Comparison of ENCODE assay signal across 8 cellular contexts in genomic region chr17:81510798-81511549, GRCh38. TPM values are rescaled to one million over a fixed set of nuclear protein-coding genes. Genes with fewer than 3 reads are reported as not detected.
A peak's percentile ranks its signal among the peaks of the same experiment; 100 is the strongest.
DNase-seq lines count a peak whose midpoint lies in the region; ATAC-seq and TF ChIP-seq lines count a peak whose summit lies in the region.

No MANE protein-coding gene starts in this region.

- H3K9ac ChIP-seq in OCI-LY3 (ENCODE audit: low read length), result peak overlapping the region; percentile 94
- peak overlapping the region; percentile 80 for H3K9ac ChIP-seq in mammary epithelial cell (ENCODE audit: insufficient read depth, low read length)

- H3K4me3 Mint-ChIP-seq in Caco-2 (ENCODE audit: unreplicated experiment), result peak overlapping the region; percentile 92

- ATAC-seq in right lobe of liver, result no peak
- ATAC-seq in GM18870 (IDR thresholded peaks at IDR 0.05; ENCODE audit: unreplicated experiment), result no peak

- no peaks in the 10 kb centered on the region for H3K9me3 Mint-ChIP-seq in Caco-2 (ENCODE audit: unreplicated experiment)

- dilution Hi-C loops in mammary epithelial cell (cut with HindIII; ENCODE audit: low sequenced_read_pairs), result loop anchor here (5.0 to 25.0 kb wide), 5 partner anchors 56 to 499 kb away; partner anchors contain the start of genes PCYT2 and SIRT7

- in situ Hi-C loops in mammary epithelial cell (cut with MboI; ENCODE audit: low sequenced_read_pairs in 2 of 2), result loop anchor here in 1 of 2 donors (5.0 kb wide), 1 partner anchor 114 kb away; the partner anchor contains the start of gene BAHCC1

- H3K9me3 ChIP-seq in Caco-2 (no peaks in the 10 kb centered on the region), OCI-LY3 (ENCODE audit: insufficient read depth, low read length) (no peaks in the 10 kb centered on the region), mammary epithelial cell (replicated peaks; ENCODE audit: insufficient read depth, low read length) (no peaks in the 10 kb centered on the region), right lobe of liver (no peaks in the 10 kb centered on the region), suprapubic skin (no peaks in the 10 kb centered on the region)

- POLR2A ChIA-PET in Caco-2 (lab: Charles Lee), result interaction anchor here (1.0 kb wide), 1 partner anchor 8 kb away, joined by 4 read pairs; no protein-coding TSS in a partner anchor

- intact Hi-C loops in Caco-2 (cut with micrococcal nuclease; ENCODE audit: unreplicated experiment) (loop anchor here (10.0 kb wide), 1 partner anchor 116 kb away; the partner anchor contains the start of gene BAHCC1), mammary epithelial cell (cut with micrococcal nuclease) (loop anchor here (10.0 kb wide), 1 partner anchor 354 kb away; the partner anchor contains the start of gene P4HB), right lobe of liver (cut with DNase I) (no loop called here)

- TF ChIP-seq POLR2A in right lobe of liver (IDR thresholded peaks at IDR 0.05) (no peak), suprapubic skin (IDR thresholded peaks at IDR 0.05) (no peak)

- no TSS peak for BruUV-seq in Caco-2 (replicated peaks; lab: Mats Ljungman, UMichigan)
- no TSS peak for BruUV-seq in mammary epithelial cell (replicated peaks; lab: Mats Ljungman, UMichigan)

- CTCF ChIA-PET in Caco-2 (lab: Charles Lee), result no interaction called here
- CTCF ChIA-PET in mammary epithelial cell (lab: Charles Lee; ENCODE audit: low non-redundant PET), result no interaction called here

- peaks cover 39% of the 10 kb centered on the region for H3K79me2 ChIP-seq in OCI-LY3 (ENCODE audit: low read length)
- peaks cover 53% of the 10 kb centered on the region for H3K79me2 ChIP-seq in mammary epithelial cell (ENCODE audit: insufficient read depth, low read length)

- H3K36me3 Mint-ChIP-seq in Caco-2 (ENCODE audit: insufficient read depth, unreplicated experiment), result peaks cover 92% of the 10 kb centered on the region

- H3K4me2 ChIP-seq in OCI-LY3 (ENCODE audit: low read length) (peak overlapping the region; percentile 96), mammary epithelial cell (ENCODE audit: insufficient read depth, low read depth, low read length) (peak overlapping the region; percentile 87)

- H3K4me1 Mint-ChIP-seq in Caco-2 (ENCODE audit: low read depth, unreplicated experiment), result peaks cover 26% of the 10 kb centered on the region

- H3K4me3 ChIP-seq in Caco-2 (ENCODE audit: low read depth, low read length) (peak overlapping the region; percentile 72), OCI-LY3 (ENCODE audit: low read length) (peak overlapping the region; percentile 99), mammary epithelial cell (replicated peaks in 1 of 3; ENCODE audit: insufficient read depth in 1 of 3, low read depth in 2 of 3, low read length in 3 of 3) (peak overlapping the region; percentile 90 to 100 (median 93)), right lobe of liver (peak overlapping the region; percentile 91 to 95 (median 93)), suprapubic skin (peak overlapping the region; percentile 96)

- TF ChIP-seq CTCF in Caco-2 (IDR thresholded peaks at IDR 0.05; ENCODE audit: insufficient read depth in 1 of 2, low read depth in 1 of 2, low read length in 1 of 2, severe bottlenecking in 1 of 2, unreplicated experiment in 1 of 2), result no peak
- no peak for TF ChIP-seq CTCF in OCI-LY3 (IDR thresholded peaks at IDR 0.05; ENCODE audit: low read depth, low read length)
- TF ChIP-seq CTCF in mammary epithelial cell (conservative IDR thresholded peaks at IDR 0.05 in 1 of 2, IDR thresholded peaks at IDR 0.05 in 1 of 2; ENCODE audit: extremely low read depth in 1 of 2, insufficient read depth in 1 of 2, low read depth in 1 of 2, low read length in 2 of 2), result no peak
- TF ChIP-seq CTCF in right lobe of liver (IDR thresholded peaks at IDR 0.05), result no peak
- TF ChIP-seq CTCF in suprapubic skin (IDR thresholded peaks at IDR 0.05), result no peak

- H3K27me3 ChIP-seq in Caco-2 (replicated peaks; ENCODE audit: control insufficient read depth, insufficient read depth, low read length) (no peaks in the 10 kb centered on the region), OCI-LY3 (ENCODE audit: low read depth, low read length) (no peaks in the 10 kb centered on the region), mammary epithelial cell (ENCODE audit: insufficient read depth, low read length) (no peaks in the 10 kb centered on the region), right lobe of liver (no peaks in the 10 kb centered on the region), suprapubic skin (no peaks in the 10 kb centered on the region)

- TF ChIP-seq EP300 in suprapubic skin (IDR thresholded peaks at IDR 0.05), result no peak

- H3K27ac ChIP-seq in OCI-LY3 (ENCODE audit: low read length), result peak overlapping the region; percentile 72
- H3K27ac ChIP-seq in mammary epithelial cell (ENCODE audit: insufficient read depth, low read depth, low read length), result peak overlapping the region; percentile 25
- peak overlapping the region; percentile 88 to 99 (median 92) for H3K27ac ChIP-seq in right lobe of liver
- peak overlapping the region; percentile 95 for H3K27ac ChIP-seq in suprapubic skin

- H2AFZ ChIP-seq in OCI-LY3 (ENCODE audit: low read depth, low read length), result no peak overlapping the region
- H2AFZ ChIP-seq in mammary epithelial cell (ENCODE audit: low read depth, low read length), result no peak overlapping the region

- H3K27ac Mint-ChIP-seq in Caco-2 (ENCODE audit: unreplicated experiment), result peak overlapping the region; percentile 77

- peaks cover 28% of the 10 kb centered on the region for H3K4me1 ChIP-seq in Caco-2
- peaks cover 26% of the 10 kb centered on the region for H3K4me1 ChIP-seq in OCI-LY3 (ENCODE audit: low read length)
- H3K4me1 ChIP-seq in mammary epithelial cell (ENCODE audit: insufficient read depth, low read length), result peaks cover 23% of the 10 kb centered on the region
- peaks cover 0 to 41% (median 4%) of the 10 kb centered on the region in 4 donors for H3K4me1 ChIP-seq in right lobe of liver
- peaks cover 56% of the 10 kb centered on the region for H3K4me1 ChIP-seq in suprapubic skin

- under 1% methylated on average over 28 of the region's 46 CpGs for WGBS in mammary epithelial cell (ENCODE audit: low coverage, missing lambda C conversion rate)
- WGBS in right lobe of liver (ENCODE audit: insufficient coverage, low coverage, low lambda C conversion rate, missing lambda C conversion rate), result 1% methylated on average over 17 of the region's 46 CpGs
- WGBS in suprapubic skin, result 2% methylated on average over 21 of the region's 46 CpGs

- H3K36me3 ChIP-seq in Caco-2 (ENCODE audit: control insufficient read depth, insufficient read depth, low read length) (peaks cover 14% of the 10 kb centered on the region), OCI-LY3 (replicated peaks; ENCODE audit: low read depth, low read length) (peaks cover 40% of the 10 kb centered on the region), mammary epithelial cell (ENCODE audit: insufficient read depth, low read length) (peaks cover 25% of the 10 kb centered on the region), right lobe of liver (peaks cover 12 to 21% (median 20%) of the 10 kb centered on the region in 4 donors), suprapubic skin (peaks cover 20% of the 10 kb centered on the region)

- H3K27me3 Mint-ChIP-seq in Caco-2 (ENCODE audit: insufficient read depth, unreplicated experiment), result no peaks in the 10 kb centered on the region

- peaks cover 38% of the 10 kb centered on the region for H4K20me1 ChIP-seq in OCI-LY3 (ENCODE audit: insufficient read depth, low read length)
- peaks cover 35% of the 10 kb centered on the region for H4K20me1 ChIP-seq in mammary epithelial cell (ENCODE audit: insufficient read depth, low read length)

- DNase-seq in Caco-2 (peak in 1 of 2 experiments; percentile 46), mammary epithelial cell (no peak), right lobe of liver (peak in 2 of 3 donors; percentile 47 to 65), suprapubic skin (ENCODE audit: low spot score in 2 of 2) (no peak), cortex of kidney (lab: John Stamatoyannopoulos, UW) (no peak), A172 (ENCODE audit: low spot score) (no peak)

RNA-seq across cellular contexts. Expression of gene ACTG1, which starts 1.6 kb away (rescaled TPM):
- total RNA-seq in Caco-2 (2022) (1,436 and 1,933 TPM in 2 replicates), mammary epithelial cell (over 10,000 TPM in 1 of 2 donors, 1,000 to 10,000 TPM in 1; 3,950 to 24,255 TPM), right lobe of liver (1,000 to 10,000 TPM in 3 of 6 experiments, 100 to 1,000 TPM in 3; 218 to 2,508 (median 1,326) TPM), suprapubic skin (1,000 to 10,000 TPM; 2,659 to 6,485 (median 4,163) TPM)
- polyA plus RNA-seq in mammary epithelial cell, result 8,707 TPM
- 4,992 TPM for polyA minus RNA-seq in mammary epithelial cell
- total RNA-seq in A172 (2014; rRNA removed; shearing (Covaris generic)), result 5,134 and 6,456 TPM in 2 replicates

RNA-seq across cellular contexts. Expression of gene FSCN2, which starts 17.2 kb away (rescaled TPM):
- 2.1 and 2.9 TPM in 2 replicates for total RNA-seq in Caco-2 (2022)
- under 1 TPM; 0.47 to 0.83 TPM for total RNA-seq in mammary epithelial cell
- polyA plus RNA-seq in mammary epithelial cell, result 0.03 TPM
- not detected for polyA minus RNA-seq in mammary epithelial cell
- under 1 TPM in 1 of 6 experiments, not detected in 5; 0.22 TPM for total RNA-seq in right lobe of liver
- total RNA-seq in suprapubic skin, result 1 to 10 TPM in 3 of 4 donors, under 1 TPM in 1; 0.52 to 4.7 (median 3.3) TPM
- 0.81 and 1.7 TPM in 2 replicates for total RNA-seq in A172 (2014; rRNA removed; shearing (Covaris generic))

RNA-seq across cellular contexts. Expression of gene FAAP100, which starts 41.2 kb away (rescaled TPM):
- total RNA-seq in Caco-2 (2022) (38.5 and 42.2 TPM in 2 replicates), mammary epithelial cell (10 to 100 TPM; 23.5 to 26.6 TPM), right lobe of liver (10 to 100 TPM; 13.1 to 17.1 (median 15.2) TPM), suprapubic skin (10 to 100 TPM; 33.0 to 44.2 (median 37.7) TPM)
- polyA plus RNA-seq in mammary epithelial cell, result 14.6 TPM
- 37.0 TPM for polyA minus RNA-seq in mammary epithelial cell
- total RNA-seq in A172 (2014; rRNA removed; shearing (Covaris generic)), result 29.7 and 39.9 TPM in 2 replicates

Comparison
In these comparisons a context has a peak if more than half of its experiments do, and no peak if none do; other contexts are left out.
1. DNase-seq: peak in right lobe of liver (2 of 3); none in mammary epithelial cell (single experiment), suprapubic skin (0 of 2), cortex of kidney (single experiment) and A172 (single experiment).
2. H3K27ac ChIP-seq: peak in every context shown above with its lines; median percentile 95 in suprapubic skin; 92 in right lobe of liver; 72 in OCI-LY3; 25 in mammary epithelial cell.
3. intact Hi-C loops: an anchor here in Caco-2 (10.0 kb wide) and mammary epithelial cell (10.0 kb wide); none called in right lobe of liver.
4. Peak in every context shown above with its lines, with median percentiles within 50 percentile points of each other: H3K4me3 ChIP-seq.